ENCODE assay signal across 28 cellular contexts in genomic region chr12:2513141-2514037, GRCh38.
"Had no signal": no experiment of that assay in that cellular context is flagged by ENCODE, and none has a peak within 500 bp of the region (broad histone marks: within the 10 kb centered on the region; RNA-seq: fewer than 3 reads in every experiment).

No MANE protein-coding gene starts in this region.

- ATAC-seq: activated CD8-positive, alpha-beta T cell treated with anti-CD3 and anti-CD28 coated beads for 36 hours; activated naive CD8-positive, alpha-beta T cell treated with anti-CD3 and anti-CD28 coated beads, Interleukin-2, amount 50 U/mL, for 24 hours; body of pancreas; effector memory CD8-positive, alpha-beta T cell; foreskin keratinocyte; gastrocnemius medialis had no signal

- H3K9me3 Mint-ChIP-seq: activated CD8-positive, alpha-beta T cell treated with anti-CD3 and anti-CD28 coated beads for 36 hours; activated naive CD4-positive, alpha-beta T cell treated with anti-CD3 and anti-CD28 coated beads for 36 hours; activated naive CD4-positive, alpha-beta T cell treated with anti-CD3 and anti-CD28 coated beads, Interleukin-2, amount 50 U/mL, for 24 hours; activated naive CD8-positive, alpha-beta T cell treated with anti-CD3 and anti-CD28 coated beads for 36 hours; activated naive CD8-positive, alpha-beta T cell treated with anti-CD3 and anti-CD28 coated beads, Interleukin-2, amount 50 U/mL, for 24 hours; effector memory CD8-positive, alpha-beta T cell had no signal

- H3K4me3 Mint-ChIP-seq: activated CD8-positive, alpha-beta T cell treated with anti-CD3 and anti-CD28 coated beads for 36 hours; activated naive CD4-positive, alpha-beta T cell treated with anti-CD3 and anti-CD28 coated beads for 36 hours; activated naive CD4-positive, alpha-beta T cell treated with anti-CD3 and anti-CD28 coated beads, Interleukin-2, amount 50 U/mL, for 24 hours; activated naive CD8-positive, alpha-beta T cell treated with anti-CD3 and anti-CD28 coated beads for 36 hours; activated naive CD8-positive, alpha-beta T cell treated with anti-CD3 and anti-CD28 coated beads, Interleukin-2, amount 50 U/mL, for 24 hours; effector memory CD8-positive, alpha-beta T cell had no signal

- H3K36me3 ChIP-seq: adrenal gland, gastrocnemius medialis had no signal

- H3K9me3 ChIP-seq: adrenal gland, body of pancreas, esophagus muscularis mucosa, gastrocnemius medialis had no signal

- H3K27me3 Mint-ChIP-seq: activated CD8-positive, alpha-beta T cell treated with anti-CD3 and anti-CD28 coated beads for 36 hours; activated naive CD8-positive, alpha-beta T cell treated with anti-CD3 and anti-CD28 coated beads for 36 hours; activated naive CD8-positive, alpha-beta T cell treated with anti-CD3 and anti-CD28 coated beads, Interleukin-2, amount 50 U/mL, for 24 hours had no signal

- H3K4me1 ChIP-seq: adrenal gland, body of pancreas, foreskin keratinocyte, gastrocnemius medialis had no signal

- H3K27me3 ChIP-seq: adrenal gland, body of pancreas, esophagus muscularis mucosa, foreskin keratinocyte, gastrocnemius medialis had no signal

- H3K27ac ChIP-seq: adrenal gland, body of pancreas, esophagus muscularis mucosa, foreskin keratinocyte, gastrocnemius medialis had no signal

- H3K4me3 ChIP-seq: adrenal gland, body of pancreas, esophagus muscularis mucosa, gastrocnemius medialis had no signal

- H3K4me1 Mint-ChIP-seq: activated naive CD4-positive, alpha-beta T cell treated with anti-CD3 and anti-CD28 coated beads, Interleukin-2, amount 50 U/mL, for 24 hours; activated naive CD8-positive, alpha-beta T cell treated with anti-CD3 and anti-CD28 coated beads for 36 hours; activated naive CD8-positive, alpha-beta T cell treated with anti-CD3 and anti-CD28 coated beads, Interleukin-2, amount 50 U/mL, for 24 hours had no signal

- H3K27ac Mint-ChIP-seq: activated CD8-positive, alpha-beta T cell treated with anti-CD3 and anti-CD28 coated beads for 36 hours; activated naive CD4-positive, alpha-beta T cell treated with anti-CD3 and anti-CD28 coated beads for 36 hours; activated naive CD4-positive, alpha-beta T cell treated with anti-CD3 and anti-CD28 coated beads, Interleukin-2, amount 50 U/mL, for 24 hours; activated naive CD8-positive, alpha-beta T cell treated with anti-CD3 and anti-CD28 coated beads for 36 hours; activated naive CD8-positive, alpha-beta T cell treated with anti-CD3 and anti-CD28 coated beads, Interleukin-2, amount 50 U/mL, for 24 hours; effector memory CD8-positive, alpha-beta T cell had no signal

- DNase-seq: activated CD4-positive, alpha-beta T cell treated with anti-CD3 and anti-CD28 coated beads for 4 hours; activated CD4-positive, alpha-beta T cell treated with anti-CD3 and anti-CD28 coated beads, Interleukin-2, amount 50 U/mL, for 1 hour; activated CD4-positive, alpha-beta T cell treated with anti-CD3 and anti-CD28 coated beads, Interleukin-2, amount 50 U/mL, for 48 hours; activated CD4-positive, CD25-positive, alpha-beta regulatory T cell; activated CD4-positive, CD25-positive, alpha-beta regulatory T cell treated with anti-CD3 and anti-CD28 coated beads, Interleukin-2, amount 50 U/mL, for 72 hours; activated CD8-positive, alpha-beta memory T cell treated with anti-CD3 and anti-CD28 coated beads for 24 hours; activated CD8-positive, alpha-beta T cell treated with anti-CD3 and anti-CD28 coated beads for 36 hours; activated effector memory CD4-positive, alpha-beta T cell treated with anti-CD3 and anti-CD28 coated beads, Interleukin-2, amount 50 U/mL, for 16 hours; activated naive CD4-positive, alpha-beta T cell treated with anti-CD3 and anti-CD28 coated beads for 36 hours; activated naive CD8-positive, alpha-beta T cell treated with anti-CD3 and anti-CD28 coated beads for 36 hours; activated naive CD8-positive, alpha-beta T cell treated with anti-CD3 and anti-CD28 coated beads, Interleukin-2, amount 50 U/mL, for 24 hours; activated T-cell treated with anti-CD3 and anti-CD28 coated beads, Interleukin-2, amount 50 U/mL, for 48 hours; adrenal gland; amygdala; aorta; body of pancreas; caudate nucleus; cortex of kidney; dermis blood vessel endothelial cell; effector CD4-positive, alpha-beta T cell; effector memory CD8-positive, alpha-beta T cell; erythroblast; foreskin keratinocyte; gastrocnemius medialis; glutamatergic neuron; T-helper 2 cell had no signal

- H3K36me3 Mint-ChIP-seq: activated naive CD4-positive, alpha-beta T cell treated with anti-CD3 and anti-CD28 coated beads, Interleukin-2, amount 50 U/mL, for 24 hours; activated naive CD8-positive, alpha-beta T cell treated with anti-CD3 and anti-CD28 coated beads for 36 hours had no signal
